In the genomic region with DNA sequence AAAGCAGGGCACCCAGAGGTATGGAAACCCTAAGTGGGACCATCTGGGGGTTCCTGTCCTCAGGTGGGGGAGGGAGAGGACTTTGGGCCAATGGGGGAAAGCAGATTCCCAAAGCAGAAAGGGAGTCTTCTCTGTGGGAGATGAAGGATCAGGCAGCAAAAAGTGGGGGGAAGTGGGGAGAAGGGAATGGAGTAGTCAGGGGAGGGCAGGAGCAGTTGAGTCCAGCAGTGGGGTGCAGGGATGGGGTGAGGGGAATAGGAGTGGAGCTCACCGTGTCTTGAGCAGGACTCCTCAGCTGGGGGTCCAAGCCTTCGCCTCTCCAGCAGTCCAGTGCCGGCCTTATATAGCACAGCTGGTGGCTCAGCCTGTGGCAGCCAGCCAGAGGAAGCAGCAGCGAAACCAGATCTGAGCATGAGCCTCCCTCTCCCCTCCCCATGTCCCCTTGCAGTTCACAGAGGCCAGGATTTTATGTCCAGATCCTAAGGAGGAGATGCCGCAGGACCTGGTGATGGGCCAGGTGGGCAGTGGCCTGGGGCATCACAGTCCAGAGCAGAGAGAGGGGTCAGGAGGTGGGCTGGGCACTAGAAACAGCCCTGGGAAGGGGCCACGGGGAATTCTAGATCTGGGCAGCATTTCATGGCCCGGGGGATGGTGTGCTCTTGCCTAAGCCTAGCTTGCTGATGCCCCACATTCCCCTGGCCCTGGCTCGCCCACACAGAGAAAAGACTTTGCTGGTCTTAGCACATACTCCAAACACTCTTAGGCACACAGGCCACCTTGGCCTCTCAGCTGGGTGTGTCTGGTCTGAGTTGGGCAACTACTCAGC, we compare ENCODE assay signal across 10 cellular contexts. TPM values are rescaled to one million over a fixed set of nuclear protein-coding genes. Genes with fewer than 3 reads are reported as not detected.
DNase-seq lines count a peak whose midpoint lies in the region; ATAC-seq and TF ChIP-seq lines count a peak whose summit lies in the region.
"Had no signal": no experiment of that assay in that cellular context is flagged by ENCODE, and none has a peak within 500 bp of the region (broad histone marks: within the 10 kb centered on the region; RNA-seq: fewer than 3 reads in every experiment).

A gene with protein sequence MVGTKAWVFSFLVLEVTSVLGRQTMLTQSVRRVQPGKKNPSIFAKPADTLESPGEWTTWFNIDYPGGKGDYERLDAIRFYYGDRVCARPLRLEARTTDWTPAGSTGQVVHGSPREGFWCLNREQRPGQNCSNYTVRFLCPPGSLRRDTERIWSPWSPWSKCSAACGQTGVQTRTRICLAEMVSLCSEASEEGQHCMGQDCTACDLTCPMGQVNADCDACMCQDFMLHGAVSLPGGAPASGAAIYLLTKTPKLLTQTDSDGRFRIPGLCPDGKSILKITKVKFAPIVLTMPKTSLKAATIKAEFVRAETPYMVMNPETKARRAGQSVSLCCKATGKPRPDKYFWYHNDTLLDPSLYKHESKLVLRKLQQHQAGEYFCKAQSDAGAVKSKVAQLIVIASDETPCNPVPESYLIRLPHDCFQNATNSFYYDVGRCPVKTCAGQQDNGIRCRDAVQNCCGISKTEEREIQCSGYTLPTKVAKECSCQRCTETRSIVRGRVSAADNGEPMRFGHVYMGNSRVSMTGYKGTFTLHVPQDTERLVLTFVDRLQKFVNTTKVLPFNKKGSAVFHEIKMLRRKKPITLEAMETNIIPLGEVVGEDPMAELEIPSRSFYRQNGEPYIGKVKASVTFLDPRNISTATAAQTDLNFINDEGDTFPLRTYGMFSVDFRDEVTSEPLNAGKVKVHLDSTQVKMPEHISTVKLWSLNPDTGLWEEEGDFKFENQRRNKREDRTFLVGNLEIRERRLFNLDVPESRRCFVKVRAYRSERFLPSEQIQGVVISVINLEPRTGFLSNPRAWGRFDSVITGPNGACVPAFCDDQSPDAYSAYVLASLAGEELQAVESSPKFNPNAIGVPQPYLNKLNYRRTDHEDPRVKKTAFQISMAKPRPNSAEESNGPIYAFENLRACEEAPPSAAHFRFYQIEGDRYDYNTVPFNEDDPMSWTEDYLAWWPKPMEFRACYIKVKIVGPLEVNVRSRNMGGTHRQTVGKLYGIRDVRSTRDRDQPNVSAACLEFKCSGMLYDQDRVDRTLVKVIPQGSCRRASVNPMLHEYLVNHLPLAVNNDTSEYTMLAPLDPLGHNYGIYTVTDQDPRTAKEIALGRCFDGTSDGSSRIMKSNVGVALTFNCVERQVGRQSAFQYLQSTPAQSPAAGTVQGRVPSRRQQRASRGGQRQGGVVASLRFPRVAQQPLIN (minus strand): TSS at position 317 of the 826 bp plus-strand sequence. CDS start 1,718 bp downstream, outside the sequence.

- no peaks in the 10 kb centered on the region for H3K9me2 ChIP-seq in HCT116 (ENCODE audit: insufficient read depth)
- H3K9me2 ChIP-seq in SK-N-SH = no peaks in the 10 kb centered on the region

- no peak for TF ChIP-seq CTCF in HCT116 (IDR thresholded peaks at IDR 0.05 in 2 of 3, conservative IDR thresholded peaks at IDR 0.05 in 1 of 3; ENCODE audit: borderline replicate concordance in 1 of 3, insufficient read depth in 1 of 3, low read depth in 2 of 3, low read length in 2 of 3)
- TF ChIP-seq CTCF in SK-N-SH (IDR thresholded peaks at IDR 0.05) = no peak
- TF ChIP-seq CTCF in GM10266 (IDR thresholded peaks at IDR 0.05; ENCODE audit: control insufficient read depth, insufficient read depth, low read depth, missing control alignments) = no peak
- TF ChIP-seq CTCF in WERI-Rb-1 (IDR thresholded peaks at IDR 0.05; ENCODE audit: low read depth, low read length) = no peak

- no TSS peak for BruUV-seq in HCT116 (replicated peaks; lab: Mats Ljungman, UMichigan)

- intact Hi-C loops in HCT116 (cut with micrococcal nuclease) = no loop called here
- intact Hi-C loops in cardiac septum (cut with DNase I) = no loop called here

- H3K4me2 ChIP-seq in HCT116 (ENCODE audit: low read length) (no peak within 1 kb of the TSS), SK-N-SH (no peak within 1 kb of the TSS)

- H3K9me3 ChIP-seq in HCT116 (ENCODE audit: control insufficient read depth in 1 of 2, insufficient read depth in 1 of 2, low read depth in 1 of 2, low read length in 2 of 2) (no peaks in the 10 kb centered on the region), SK-N-SH (no peaks in the 10 kb centered on the region), WERI-Rb-1 (ENCODE audit: severe bottlenecking) (no peaks in the 10 kb centered on the region)

- ATAC-seq in HCT116 (peak; percentile 12; the same call in 1 of the 2 replicates), GM21723 (IDR thresholded peaks at IDR 0.05; ENCODE audit: unreplicated experiment) (no peak)

- no peaks in the 10 kb centered on the region for H4K20me1 ChIP-seq in HCT116 (ENCODE audit: insufficient read depth)
- no peaks in the 10 kb centered on the region for H4K20me1 ChIP-seq in SK-N-SH (ENCODE audit: insufficient read depth)

- 36% methylated on average over 5 of the region's 8 CpGs for WGBS in SK-N-SH (ENCODE audit: low lambda C conversion rate)

- H3K79me2 ChIP-seq in HCT116 (ENCODE audit: insufficient read depth, low read length) = no peaks in the 10 kb centered on the region
- H3K79me2 ChIP-seq in SK-N-SH (ENCODE audit: insufficient read depth) = no peaks in the 10 kb centered on the region

- H2AFZ ChIP-seq in HCT116 (ENCODE audit: low read depth, low read length, poor library complexity, severe bottlenecking) = no peak within 1 kb of the TSS
- H2AFZ ChIP-seq in SK-N-SH (ENCODE audit: low read depth) = no peak within 1 kb of the TSS

- RAD21 ChIA-PET in HCT116 (lab: Charles Lee; ENCODE audit: low non-redundant PET in 1 of 2, low total read pairs in 2 of 2, uncharacterized antibody in 2 of 2, unreplicated experiment in 2 of 2) = no interaction called here

- peaks cover 2 to 8% of the 10 kb centered on the region in 2 experiments; a peak in 1 of 4 replicates for H3K4me1 ChIP-seq in HCT116 (ENCODE audit: control insufficient read depth in 1 of 2, insufficient read depth in 2 of 2, low read length in 2 of 2)
- H3K4me1 ChIP-seq in SK-N-SH (ENCODE audit: control insufficient read depth in 1 of 2, insufficient read depth in 2 of 2, low read depth in 1 of 2, low read length in 1 of 2) = peaks cover 9 to 38% of the 10 kb centered on the region in 2 experiments; a peak in 2 of 4 replicates

- CTCF ChIA-PET in HCT116 (lab: Charles Lee) = interaction anchor here (1.8 kb wide), 1 partner anchor 12 kb away, joined by 7 read pairs; no protein-coding TSS in a partner anchor
- CTCF ChIA-PET in SK-N-SH (lab: Yijun Ruan, JAX) = interaction anchor here (1.0 to 2.3 kb wide), 6 partner anchors 9 to 86 kb away, joined by 3 to 21 read pairs (median 8); no protein-coding TSS in a partner anchor

- TF ChIP-seq POLR2A in HCT116 (IDR thresholded peaks at IDR 0.05; ENCODE audit: borderline replicate concordance, extremely low read depth, insufficient read depth, insufficient read length) = no peak

- H3K27me3 ChIP-seq in HCT116 (ENCODE audit: insufficient read depth, low read length) (no peaks in the 10 kb centered on the region), SK-N-SH (ENCODE audit: insufficient read depth) (no peaks in the 10 kb centered on the region), WERI-Rb-1 (ENCODE audit: insufficient read depth, low read depth, severe bottlenecking) (no peaks in the 10 kb centered on the region)

- DNase-seq in HCT116 (ENCODE audit: low read depth, low spot score) (no peak), SK-N-SH (peak; percentile 78), cardiac septum (ENCODE audit: low spot score) (no peak), skeletal muscle cell (ENCODE audit: low read depth) (peak; percentile 46), GM10266 (ENCODE audit: extremely low spot score) (no peak), NCI-H748 (lab: John Stamatoyannopoulos, UW; ENCODE audit: unreplicated experiment) (no peak), WERI-Rb-1 (no peak)
- DNase-seq: DMS79 treated with DMSO at 0.1 percent for 48 hours, NCI-H1436 treated with DMSO at 0.1 percent for 48 hours had no signal

- no peak for TF ChIP-seq EP300 in SK-N-SH (IDR thresholded peaks at IDR 0.05; ENCODE audit: borderline replicate concordance in 1 of 2, low read depth in 1 of 2, low read length in 1 of 2)

- H3K27ac ChIP-seq in HCT116 (ENCODE audit: low read depth, low read length) = no peak within 1 kb of the TSS
- peak within 1 kb of the TSS in 1 of 2 experiments; percentile 47; a peak in 1 of 4 replicates for H3K27ac ChIP-seq in SK-N-SH (ENCODE audit: low read depth in 2 of 2, low read length in 1 of 2)
- H3K27ac ChIP-seq in WERI-Rb-1 = no peak within 1 kb of the TSS

- TF ChIP-seq RAD21 in HCT116 (IDR thresholded peaks at IDR 0.05; ENCODE audit: low read depth) (no peak), SK-N-SH (IDR thresholded peaks at IDR 0.05; ENCODE audit: low read length) (no peak; the same call in 1 of the 2 replicates)

- H3K36me3 ChIP-seq in HCT116 (ENCODE audit: control insufficient read depth in 1 of 2, insufficient read depth in 2 of 2, low read length in 2 of 2) (no peaks in the 10 kb centered on the region), SK-N-SH (replicated peaks in 1 of 2; ENCODE audit: control insufficient read depth in 1 of 2, insufficient read depth in 2 of 2, low read length in 1 of 2) (no peaks in the 10 kb centered on the region), WERI-Rb-1 (no peaks in the 10 kb centered on the region)

- H3K9ac ChIP-seq in HCT116 (ENCODE audit: low read length) = no peak within 1 kb of the TSS
- no peak within 1 kb of the TSS for H3K9ac ChIP-seq in SK-N-SH

- H3K4me3 ChIP-seq in HCT116 (replicated peaks in 1 of 2; ENCODE audit: low read depth in 1 of 2, low read length in 2 of 2) (no peak within 1 kb of the TSS), SK-N-SH (ENCODE audit: low read depth in 2 of 2, low read length in 1 of 2) (no peak within 1 kb of the TSS; a peak in 1 of 4 replicates), skeletal muscle cell (ENCODE audit: low read depth, low read length) (no peak within 1 kb of the TSS), WERI-Rb-1 (ENCODE audit: low read depth, low read length) (no peak within 1 kb of the TSS)

- POLR2A ChIA-PET in HCT116 (lab: Charles Lee) (interaction anchor here (1.4 kb wide), 1 partner anchor 93 kb away, joined by 4 read pairs; the partner anchor contains the start of gene RNU5B-1), SK-N-SH (lab: Yijun Ruan, JAX) (no interaction called here)

- no peaks in the 10 kb centered on the region for H3F3A ChIP-seq in SK-N-SH (replicated peaks; ENCODE audit: insufficient read depth)

TF ChIP-seq in HCT116, 20 proteins besides CTCF, POLR2A, EP300 and RAD21 (continues in another document):
- TF ChIP-seq SIN3A (IDR thresholded peaks at IDR 0.05; ENCODE audit: low read depth) = no peak

TF ChIP-seq in SK-N-SH, 30 proteins besides CTCF, POLR2A, EP300 and RAD21 (continues in another document):
- no peak for TF ChIP-seq MEF2A (IDR thresholded peaks at IDR 0.05; ENCODE audit: borderline replicate concordance, low read depth)

RNA-seq across cellular contexts. Expression of the gene that starts here (rescaled TPM):
- total RNA-seq in HCT116 (2021; ENCODE audit: unreplicated experiment) = not detected
- 0.01 and 0.04 TPM in 2 replicates for polyA plus RNA-seq in HCT116 (2012)
- polyA plus RNA-seq in SK-N-SH (2012; rRNA removed) = 0.03 and 0.15 TPM in 2 replicates
- polyA plus RNA-seq in SK-N-SH (2012; cell fraction: cytosol; rRNA removed) = 0.05 TPM in 2 replicates
- polyA plus RNA-seq in SK-N-SH (2012; cell fraction: nucleus; rRNA removed) = 0.30 and 0.33 TPM in 2 replicates
- 24.0 TPM for total RNA-seq in cardiac septum

Comparison
In these comparisons a context has a peak if more than half of its experiments do, and no peak if none do; other contexts are left out.
1. RNA of the gene that starts here (total RNA-seq): 24.0 TPM in cardiac septum (single experiment); not detected in HCT116 (single experiment); every median in the first group is over 10 times any median in the second.
2. Peak in ATAC-seq in HCT116; RNA of the gene not detected or under 1 TPM.
3. Peak in DNase-seq in SK-N-SH; RNA of the gene not detected or under 1 TPM.